Comparison of ENCODE assay signal across 8 cellular contexts in genomic region chr1:156096640-156097391, GRCh38. TPM values are rescaled to one million over a fixed set of nuclear protein-coding genes. Genes with fewer than 3 reads are reported as not detected.
DNase-seq lines count a peak whose midpoint lies in the region; ATAC-seq and TF ChIP-seq lines count a peak whose summit lies in the region.

No MANE protein-coding gene starts in this region.

- peaks cover 0 to 39% of the 10 kb centered on the region in 2 donors for H3K27me3 ChIP-seq in left lung

- peaks cover 7% of the 10 kb centered on the region for H3K36me3 Mint-ChIP-seq in chondrocyte (ENCODE audit: low read depth)

- intact Hi-C loops in left lung (cut with DNase I) = loop anchor here (5.0 kb wide), 1 partner anchor 35 kb away; no protein-coding TSS in a partner anchor

- peaks cover 8 to 35% of the 10 kb centered on the region in 2 donors for H3K4me1 ChIP-seq in left lung

- DNase-seq in AG08396 (ENCODE audit: low spot score) (peak; percentile 89), NCI-H345 treated with DMSO at 0.1 percent for 48 hours (lab: John Stamatoyannopoulos, UW; ENCODE audit: unreplicated experiment) (peak; percentile 96), chondrocyte (ENCODE audit: low spot score) (peak; percentile 96), left lung (peak; percentile 91 to 97)
- DNase-seq in activated CD4-positive, alpha-beta T cell treated with anti-CD3 and anti-CD28 coated beads for 4 hours = peak; percentile 87 to 91
- DNase-seq in stimulated activated CD4-positive, alpha-beta T cell treated with anti-CD3 and anti-CD28 coated beads, Interleukin-4, amount 100 ng/mL, for 1 hour = peak; percentile 86

- TF ChIP-seq CTCF in chondrocyte (IDR thresholded peaks at IDR 0.05) (peak; percentile 99), left lung (IDR thresholded peaks at IDR 0.05) (peak; percentile 88 to 95)

- no peaks in the 10 kb centered on the region for H3K36me3 ChIP-seq in left lung

- H3K27me3 Mint-ChIP-seq in chondrocyte (ENCODE audit: low read depth) = no peaks in the 10 kb centered on the region

- peak; percentile 39 for ATAC-seq in GM18873 (IDR thresholded peaks at IDR 0.05; ENCODE audit: low FRiP score, unreplicated experiment)
- peak; percentile 57 for ATAC-seq in HG03159 (IDR thresholded peaks at IDR 0.05; ENCODE audit: unreplicated experiment)
- peak; percentile 98 for ATAC-seq in left lung

- no peak overlapping the region for H3K4me3 ChIP-seq in left lung

- peaks cover 38% of the 10 kb centered on the region for H3K4me1 Mint-ChIP-seq in chondrocyte (ENCODE audit: low read depth)

- H3K4me3 Mint-ChIP-seq in chondrocyte (ENCODE audit: unreplicated experiment) = peak overlapping the region; percentile 43

- H3K27ac Mint-ChIP-seq in chondrocyte (ENCODE audit: unreplicated experiment) = peak overlapping the region; percentile 98

- H3K9me3 Mint-ChIP-seq in chondrocyte (ENCODE audit: low read depth) = no peaks in the 10 kb centered on the region

- H3K9me3 ChIP-seq in left lung = no peaks in the 10 kb centered on the region

- H3K27ac ChIP-seq in left lung = peak overlapping the region; percentile 56 to 71

RNA-seq across cellular contexts. Expression of gene MEX3A, which starts 14.6 kb away (rescaled TPM):
- 11.7 to 12.7 TPM (median 12.0 TPM) in 3 replicates for total RNA-seq in chondrocyte
- total RNA-seq in left lung = 1 to 10 TPM in 1 of 2 donors, under 1 TPM in 1; 0.86 to 3.6 TPM

RNA-seq across cellular contexts. Expression of gene LMNA, which starts 17.7 kb away (rescaled TPM):
- 641 to 675 TPM (median 641 TPM) in 3 replicates for total RNA-seq in chondrocyte
- total RNA-seq in left lung = 100 to 1,000 TPM; 425 to 437 TPM

RNA-seq across cellular contexts. Expression of gene RAB25, which starts 35.9 kb away (rescaled TPM):
- total RNA-seq in chondrocyte (not detected in 3 replicates), left lung (100 to 1,000 TPM in 1 of 2 donors, 10 to 100 TPM in 1; 59.4 to 148 TPM)

RNA-seq across cellular contexts. Expression of gene LAMTOR2, which starts 42.2 kb away (rescaled TPM):
- total RNA-seq in chondrocyte (55.0 to 58.8 TPM (median 56.6 TPM) in 3 replicates), left lung (10 to 100 TPM; 65.4 to 71.0 TPM)

RNA-seq across cellular contexts. Expression of gene UBQLN4, which starts 43.2 kb away (rescaled TPM):
- 29.3 to 32.9 TPM (median 30.2 TPM) in 3 replicates for total RNA-seq in chondrocyte
- total RNA-seq in left lung = 10 to 100 TPM; 28.7 to 35.9 TPM

Comparison
In these comparisons a context has a peak if more than half of its experiments do, and no peak if none do; other contexts are left out.
1. ATAC-seq: peak in every context shown above with its lines; median percentile 98 in left lung; 57 in HG03159; 39 in GM18873.
2. RNA of gene RAB25, which starts 35.9 kb away (total RNA-seq): 59.4 to 148 TPM in left lung; not detected in chondrocyte; every median in the first group is over 10 times any median in the second.
3. Peak in every context shown above with its lines, with median percentiles within 50 percentile points of each other: DNase-seq.